9 cellular contexts compared by ENCODE assay signal in the genomic region with DNA sequence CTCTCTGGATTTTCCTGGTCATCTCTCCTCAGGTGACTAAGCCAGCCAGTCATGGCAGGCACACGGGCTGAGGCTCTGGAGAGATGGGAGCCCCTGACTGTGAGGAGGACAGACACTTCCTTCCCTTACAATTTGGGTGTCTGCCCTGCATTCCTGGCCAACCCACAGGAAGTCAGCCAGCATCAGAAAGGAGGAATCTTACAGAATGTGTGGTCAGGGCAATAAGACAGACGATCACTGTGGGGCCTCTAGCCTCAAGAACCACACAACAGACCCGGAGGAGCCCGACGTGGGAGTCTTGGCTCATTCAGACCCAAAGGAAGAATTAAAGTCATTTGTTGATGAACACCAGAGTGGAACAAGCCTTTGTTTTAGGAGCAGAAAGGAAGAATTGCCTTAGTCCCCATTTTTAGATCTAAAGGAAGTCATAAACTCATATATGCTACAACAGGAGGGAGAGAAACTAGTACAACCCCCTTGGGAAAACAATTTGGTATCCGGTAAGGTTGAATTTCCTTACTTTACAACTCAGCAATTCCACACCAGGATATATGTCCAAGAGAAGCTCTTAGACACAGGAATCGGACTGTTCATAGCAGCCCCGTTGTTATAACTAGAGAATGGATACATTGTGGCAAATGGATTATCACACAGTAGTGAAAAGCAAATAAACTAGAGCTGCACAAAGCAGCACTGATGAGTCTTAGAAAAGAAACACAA.
DNase-seq lines count a peak whose midpoint lies in the region; ATAC-seq and TF ChIP-seq lines count a peak whose summit lies in the region.
"Had no signal": no experiment of that assay in that cellular context is flagged by ENCODE, and none has a peak within 500 bp of the region (broad histone marks: within the 10 kb centered on the region; RNA-seq: fewer than 3 reads in every experiment).

No MANE protein-coding gene starts in this region.

- no peaks in the 10 kb centered on the region for H3K27me3 ChIP-seq in fibroblast of lung (ENCODE audit: control insufficient read depth, insufficient read depth, low read length)
- H3K27me3 ChIP-seq: ovary had no signal

- intact Hi-C loops in posterior vena cava (cut with DNase I): loop anchor here in 1 of 2 donors (5.0 kb wide), 1 partner anchor 38 kb away; no protein-coding TSS in a partner anchor

- peaks cover 31% of the 10 kb centered on the region for H3K4me1 ChIP-seq in fibroblast of lung (ENCODE audit: control insufficient read depth, extremely low read depth, insufficient read depth, low read length)

- H3K27ac ChIP-seq in fibroblast of lung (ENCODE audit: insufficient read depth, low read length): peak overlapping the region; percentile 82
- H3K27ac ChIP-seq: ovary had no signal

- DNase-seq in GM04503 (ENCODE audit: low read depth): peak; percentile 98
- peak; percentile 65 for DNase-seq in RPMI8226
- DNase-seq in fibroblast of lung (ENCODE audit: low read depth in 2 of 2): peak; percentile 87 to 99
- peak; percentile 85 for DNase-seq in posterior vena cava (ENCODE audit: low spot score)

- ATAC-seq in HG02973 (IDR thresholded peaks at IDR 0.05; ENCODE audit: unreplicated experiment): no peak
- no peak for ATAC-seq in HG03520 (IDR thresholded peaks at IDR 0.05; ENCODE audit: unreplicated experiment)
- ATAC-seq in HG02678 (IDR thresholded peaks at IDR 0.05; ENCODE audit: unreplicated experiment): no peak
- ATAC-seq in GM18502 (IDR thresholded peaks at IDR 0.05; ENCODE audit: poor library complexity, unreplicated experiment): no peak

- H3K79me2 ChIP-seq in fibroblast of lung (ENCODE audit: control insufficient read depth, insufficient read depth, low read length): peaks cover 13% of the 10 kb centered on the region

- peak overlapping the region; percentile 56 for H3K4me2 ChIP-seq in fibroblast of lung (ENCODE audit: extremely low read depth, insufficient read depth, low read length)

- H3K4me3 ChIP-seq in fibroblast of lung (replicated peaks in 1 of 4; ENCODE audit: control extremely low read depth in 1 of 4, insufficient read depth in 1 of 4, low read depth in 3 of 4, low read length in 4 of 4): no peak overlapping the region
- H3K4me3 ChIP-seq: ovary had no signal

- no peaks in the 10 kb centered on the region for H3K36me3 ChIP-seq in fibroblast of lung (ENCODE audit: control insufficient read depth, insufficient read depth, low read length)
- H3K36me3 ChIP-seq: ovary had no signal

- peak overlapping the region; percentile 45 for H3K9ac ChIP-seq in fibroblast of lung (ENCODE audit: insufficient read depth, low read length)

- no peak for TF ChIP-seq CTCF in fibroblast of lung (conservative IDR thresholded peaks at IDR 0.05 in 1 of 2, IDR thresholded peaks at IDR 0.05 in 1 of 2; ENCODE audit: low read depth in 1 of 2, low read length in 2 of 2)

- no peaks in the 10 kb centered on the region for H4K20me1 ChIP-seq in fibroblast of lung (ENCODE audit: control insufficient read depth, extremely low read depth, insufficient read depth, low read length)

- no peak overlapping the region for H2AFZ ChIP-seq in fibroblast of lung (ENCODE audit: low read length)

- H3K9me3 ChIP-seq in fibroblast of lung (ENCODE audit: control insufficient read depth, insufficient read depth, low read depth, low read length): no peaks in the 10 kb centered on the region
- H3K9me3 ChIP-seq: ovary had no signal
